In the genomic region with DNA sequence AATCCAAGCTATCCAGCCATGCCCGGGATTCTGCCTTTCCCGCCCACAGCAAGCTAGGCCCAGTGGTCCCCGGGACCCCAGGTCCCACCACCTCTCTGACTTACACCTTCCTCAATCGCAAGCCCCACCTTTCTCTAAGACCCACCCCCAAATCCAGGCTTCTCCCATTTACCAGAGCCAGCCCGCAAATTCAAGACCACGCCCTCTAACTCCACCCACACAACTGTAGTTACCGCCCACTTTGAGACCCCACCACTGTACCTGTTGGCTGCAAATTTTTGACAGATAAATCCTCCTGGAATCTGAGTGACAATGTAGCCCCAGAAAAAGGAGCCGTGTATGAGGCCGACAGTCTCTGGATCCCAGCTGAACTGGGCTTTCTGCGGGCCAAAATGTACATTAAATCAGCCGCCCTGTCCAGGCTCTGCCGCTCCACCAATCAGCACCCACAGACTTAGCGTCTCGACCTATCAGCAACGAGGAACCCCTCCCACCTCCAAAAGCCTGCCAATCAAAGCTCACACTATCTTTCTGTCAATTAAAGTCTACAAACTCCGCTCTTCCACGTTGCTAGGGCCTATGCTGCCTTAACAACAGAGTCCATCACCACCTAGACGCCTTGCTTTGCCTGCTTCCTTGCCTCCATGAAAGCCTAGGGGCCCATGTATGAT, we compare ENCODE assay signal across 1 cellular context.
TF ChIP-seq lines count a peak whose summit lies in the region.

No MANE protein-coding gene starts in this region.

TF ChIP-seq in HepG2, 621 proteins besides CTCF, POLR2A, EP300 and RAD21:
- TF ChIP-seq NFYB (CRISPR knock-in tag; IDR thresholded peaks at IDR 0.05) (peak; percentile 85), HMGA1 (CRISPR knock-in tag; conservative IDR thresholded peaks at IDR 0.05) (no peak), HDAC2 (CRISPR knock-in tag; IDR thresholded peaks at IDR 0.05) (no peak), NFYC (CRISPR knock-in tag; IDR thresholded peaks at IDR 0.05) (peak; percentile 87), ATF7 (IDR thresholded peaks at IDR 0.05) (no peak), ATF7 (CRISPR knock-in tag; IDR thresholded peaks at IDR 0.05) (no peak), MAFF (IDR thresholded peaks at IDR 0.05; ENCODE audit: low read depth, low read length) (no peak), BORCS8-MEF2B (CRISPR knock-in tag; IDR thresholded peaks at IDR 0.05) (no peak), YEATS2 (CRISPR knock-in tag; IDR thresholded peaks at IDR 0.05; ENCODE audit: borderline replicate concordance) (no peak), JUN (CRISPR knock-in tag; IDR thresholded peaks at IDR 0.05) (no peak), KLF12 (CRISPR knock-in tag; IDR thresholded peaks at IDR 0.05; ENCODE audit: borderline replicate concordance) (no peak), ZNF225 (CRISPR knock-in tag; IDR thresholded peaks at IDR 0.05) (no peak), KLF16 (CRISPR knock-in tag; IDR thresholded peaks at IDR 0.05) (no peak), SP2 (CRISPR knock-in tag; IDR thresholded peaks at IDR 0.05) (0 out of 2 replicates have a peak, but pooled peaks have one; percentile 50), XBP1 (CRISPR knock-in tag; IDR thresholded peaks at IDR 0.05) (no peak), ARNT (IDR thresholded peaks at IDR 0.05) (no peak), KDM3A (CRISPR knock-in tag; IDR thresholded peaks at IDR 0.05; ENCODE audit: low read depth) (no peak), ZFYVE20 (CRISPR knock-in tag; IDR thresholded peaks at IDR 0.05; ENCODE audit: borderline replicate concordance, low read depth) (no peak), FOXC1 (CRISPR knock-in tag; IDR thresholded peaks at IDR 0.05; ENCODE audit: borderline replicate concordance) (no peak), SPEN (CRISPR knock-in tag; IDR thresholded peaks at IDR 0.05; ENCODE audit: low read depth) (no peak)
- TF ChIP-seq, protein P1, sequence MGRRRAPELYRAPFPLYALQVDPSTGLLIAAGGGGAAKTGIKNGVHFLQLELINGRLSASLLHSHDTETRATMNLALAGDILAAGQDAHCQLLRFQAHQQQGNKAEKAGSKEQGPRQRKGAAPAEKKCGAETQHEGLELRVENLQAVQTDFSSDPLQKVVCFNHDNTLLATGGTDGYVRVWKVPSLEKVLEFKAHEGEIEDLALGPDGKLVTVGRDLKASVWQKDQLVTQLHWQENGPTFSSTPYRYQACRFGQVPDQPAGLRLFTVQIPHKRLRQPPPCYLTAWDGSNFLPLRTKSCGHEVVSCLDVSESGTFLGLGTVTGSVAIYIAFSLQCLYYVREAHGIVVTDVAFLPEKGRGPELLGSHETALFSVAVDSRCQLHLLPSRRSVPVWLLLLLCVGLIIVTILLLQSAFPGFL (CRISPR knock-in tag; IDR thresholded peaks at IDR 0.05): no peak
- TF ChIP-seq, protein P2, sequence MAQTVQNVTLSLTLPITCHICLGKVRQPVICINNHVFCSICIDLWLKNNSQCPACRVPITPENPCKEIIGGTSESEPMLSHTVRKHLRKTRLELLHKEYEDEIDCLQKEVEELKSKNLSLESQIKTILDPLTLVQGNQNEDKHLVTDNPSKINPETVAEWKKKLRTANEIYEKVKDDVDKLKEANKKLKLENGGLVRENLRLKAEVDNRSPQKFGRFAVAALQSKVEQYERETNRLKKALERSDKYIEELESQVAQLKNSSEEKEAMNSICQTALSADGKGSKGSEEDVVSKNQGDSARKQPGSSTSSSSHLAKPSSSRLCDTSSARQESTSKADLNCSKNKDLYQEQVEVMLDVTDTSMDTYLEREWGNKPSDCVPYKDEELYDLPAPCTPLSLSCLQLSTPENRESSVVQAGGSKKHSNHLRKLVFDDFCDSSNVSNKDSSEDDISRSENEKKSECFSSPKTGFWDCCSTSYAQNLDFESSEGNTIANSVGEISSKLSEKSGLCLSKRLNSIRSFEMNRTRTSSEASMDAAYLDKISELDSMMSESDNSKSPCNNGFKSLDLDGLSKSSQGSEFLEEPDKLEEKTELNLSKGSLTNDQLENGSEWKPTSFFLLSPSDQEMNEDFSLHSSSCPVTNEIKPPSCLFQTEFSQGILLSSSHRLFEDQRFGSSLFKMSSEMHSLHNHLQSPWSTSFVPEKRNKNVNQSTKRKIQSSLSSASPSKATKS (CRISPR knock-in tag; IDR thresholded peaks at IDR 0.05): no peak
- TF ChIP-seq, protein P3, sequence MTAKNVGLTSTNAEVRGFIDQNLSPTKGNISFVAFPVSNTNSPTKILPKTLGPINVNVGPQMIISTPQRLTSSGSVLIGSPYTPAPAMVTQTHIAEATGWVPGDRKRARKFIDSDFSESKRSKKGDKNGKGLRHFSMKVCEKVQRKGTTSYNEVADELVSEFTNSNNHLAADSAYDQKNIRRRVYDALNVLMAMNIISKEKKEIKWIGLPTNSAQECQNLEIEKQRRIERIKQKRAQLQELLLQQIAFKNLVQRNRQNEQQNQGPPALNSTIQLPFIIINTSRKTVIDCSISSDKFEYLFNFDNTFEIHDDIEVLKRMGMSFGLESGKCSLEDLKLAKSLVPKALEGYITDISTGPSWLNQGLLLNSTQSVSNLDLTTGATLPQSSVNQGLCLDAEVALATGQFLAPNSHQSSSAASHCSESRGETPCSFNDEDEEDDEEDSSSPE (CRISPR knock-in tag; IDR thresholded peaks at IDR 0.05): peak; percentile 75
- TF ChIP-seq, protein P4, sequence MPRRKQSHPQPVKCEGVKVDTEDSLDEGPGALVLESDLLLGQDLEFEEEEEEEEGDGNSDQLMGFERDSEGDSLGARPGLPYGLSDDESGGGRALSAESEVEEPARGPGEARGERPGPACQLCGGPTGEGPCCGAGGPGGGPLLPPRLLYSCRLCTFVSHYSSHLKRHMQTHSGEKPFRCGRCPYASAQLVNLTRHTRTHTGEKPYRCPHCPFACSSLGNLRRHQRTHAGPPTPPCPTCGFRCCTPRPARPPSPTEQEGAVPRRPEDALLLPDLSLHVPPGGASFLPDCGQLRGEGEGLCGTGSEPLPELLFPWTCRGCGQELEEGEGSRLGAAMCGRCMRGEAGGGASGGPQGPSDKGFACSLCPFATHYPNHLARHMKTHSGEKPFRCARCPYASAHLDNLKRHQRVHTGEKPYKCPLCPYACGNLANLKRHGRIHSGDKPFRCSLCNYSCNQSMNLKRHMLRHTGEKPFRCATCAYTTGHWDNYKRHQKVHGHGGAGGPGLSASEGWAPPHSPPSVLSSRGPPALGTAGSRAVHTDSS (CRISPR knock-in tag; conservative IDR thresholded peaks at IDR 0.05): no peak
- TF ChIP-seq, protein P5, sequence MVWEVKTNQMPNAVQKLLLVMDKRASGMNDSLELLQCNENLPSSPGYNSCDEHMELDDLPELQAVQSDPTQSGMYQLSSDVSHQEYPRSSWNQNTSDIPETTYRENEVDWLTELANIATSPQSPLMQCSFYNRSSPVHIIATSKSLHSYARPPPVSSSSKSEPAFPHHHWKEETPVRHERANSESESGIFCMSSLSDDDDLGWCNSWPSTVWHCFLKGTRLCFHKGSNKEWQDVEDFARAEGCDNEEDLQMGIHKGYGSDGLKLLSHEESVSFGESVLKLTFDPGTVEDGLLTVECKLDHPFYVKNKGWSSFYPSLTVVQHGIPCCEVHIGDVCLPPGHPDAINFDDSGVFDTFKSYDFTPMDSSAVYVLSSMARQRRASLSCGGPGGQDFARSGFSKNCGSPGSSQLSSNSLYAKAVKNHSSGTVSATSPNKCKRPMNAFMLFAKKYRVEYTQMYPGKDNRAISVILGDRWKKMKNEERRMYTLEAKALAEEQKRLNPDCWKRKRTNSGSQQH (CRISPR knock-in tag; IDR thresholded peaks at IDR 0.05; ENCODE audit: low read depth): no peak
- TF ChIP-seq, protein P6, sequence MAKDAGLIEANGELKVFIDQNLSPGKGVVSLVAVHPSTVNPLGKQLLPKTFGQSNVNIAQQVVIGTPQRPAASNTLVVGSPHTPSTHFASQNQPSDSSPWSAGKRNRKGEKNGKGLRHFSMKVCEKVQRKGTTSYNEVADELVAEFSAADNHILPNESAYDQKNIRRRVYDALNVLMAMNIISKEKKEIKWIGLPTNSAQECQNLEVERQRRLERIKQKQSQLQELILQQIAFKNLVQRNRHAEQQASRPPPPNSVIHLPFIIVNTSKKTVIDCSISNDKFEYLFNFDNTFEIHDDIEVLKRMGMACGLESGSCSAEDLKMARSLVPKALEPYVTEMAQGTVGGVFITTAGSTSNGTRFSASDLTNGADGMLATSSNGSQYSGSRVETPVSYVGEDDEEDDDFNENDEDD (CRISPR knock-in tag; IDR thresholded peaks at IDR 0.05; ENCODE audit: borderline replicate concordance): peak; percentile 32; the same call in 1 of the 2 replicates
- TF ChIP-seq, protein P7, sequence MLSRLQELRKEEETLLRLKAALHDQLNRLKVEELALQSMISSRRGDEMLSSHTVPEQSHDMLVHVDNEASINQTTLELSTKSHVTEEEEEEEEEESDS (CRISPR knock-in tag; IDR thresholded peaks at IDR 0.05; ENCODE audit: borderline replicate concordance): no peak
- TF ChIP-seq, protein P8, sequence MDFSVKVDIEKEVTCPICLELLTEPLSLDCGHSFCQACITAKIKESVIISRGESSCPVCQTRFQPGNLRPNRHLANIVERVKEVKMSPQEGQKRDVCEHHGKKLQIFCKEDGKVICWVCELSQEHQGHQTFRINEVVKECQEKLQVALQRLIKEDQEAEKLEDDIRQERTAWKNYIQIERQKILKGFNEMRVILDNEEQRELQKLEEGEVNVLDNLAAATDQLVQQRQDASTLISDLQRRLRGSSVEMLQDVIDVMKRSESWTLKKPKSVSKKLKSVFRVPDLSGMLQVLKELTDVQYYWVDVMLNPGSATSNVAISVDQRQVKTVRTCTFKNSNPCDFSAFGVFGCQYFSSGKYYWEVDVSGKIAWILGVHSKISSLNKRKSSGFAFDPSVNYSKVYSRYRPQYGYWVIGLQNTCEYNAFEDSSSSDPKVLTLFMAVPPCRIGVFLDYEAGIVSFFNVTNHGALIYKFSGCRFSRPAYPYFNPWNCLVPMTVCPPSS (IDR thresholded peaks at IDR 0.05): no peak
- TF ChIP-seq, protein P9, sequence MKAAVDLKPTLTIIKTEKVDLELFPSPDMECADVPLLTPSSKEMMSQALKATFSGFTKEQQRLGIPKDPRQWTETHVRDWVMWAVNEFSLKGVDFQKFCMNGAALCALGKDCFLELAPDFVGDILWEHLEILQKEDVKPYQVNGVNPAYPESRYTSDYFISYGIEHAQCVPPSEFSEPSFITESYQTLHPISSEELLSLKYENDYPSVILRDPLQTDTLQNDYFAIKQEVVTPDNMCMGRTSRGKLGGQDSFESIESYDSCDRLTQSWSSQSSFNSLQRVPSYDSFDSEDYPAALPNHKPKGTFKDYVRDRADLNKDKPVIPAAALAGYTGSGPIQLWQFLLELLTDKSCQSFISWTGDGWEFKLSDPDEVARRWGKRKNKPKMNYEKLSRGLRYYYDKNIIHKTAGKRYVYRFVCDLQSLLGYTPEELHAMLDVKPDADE (CRISPR knock-in tag; IDR thresholded peaks at IDR 0.05): no peak
- TF ChIP-seq, protein P10, sequence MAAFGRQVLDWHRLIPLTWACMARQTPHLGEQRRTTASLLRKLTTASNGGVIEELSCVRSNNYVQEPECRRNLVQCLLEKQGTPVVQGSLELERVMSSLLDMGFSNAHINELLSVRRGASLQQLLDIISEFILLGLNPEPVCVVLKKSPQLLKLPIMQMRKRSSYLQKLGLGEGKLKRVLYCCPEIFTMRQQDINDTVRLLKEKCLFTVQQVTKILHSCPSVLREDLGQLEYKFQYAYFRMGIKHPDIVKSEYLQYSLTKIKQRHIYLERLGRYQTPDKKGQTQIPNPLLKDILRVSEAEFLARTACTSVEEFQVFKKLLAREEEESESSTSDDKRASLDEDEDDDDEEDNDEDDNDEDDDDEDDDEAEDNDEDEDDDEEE (CRISPR knock-in tag; IDR thresholded peaks at IDR 0.05): no peak
- TF ChIP-seq, protein P11, sequence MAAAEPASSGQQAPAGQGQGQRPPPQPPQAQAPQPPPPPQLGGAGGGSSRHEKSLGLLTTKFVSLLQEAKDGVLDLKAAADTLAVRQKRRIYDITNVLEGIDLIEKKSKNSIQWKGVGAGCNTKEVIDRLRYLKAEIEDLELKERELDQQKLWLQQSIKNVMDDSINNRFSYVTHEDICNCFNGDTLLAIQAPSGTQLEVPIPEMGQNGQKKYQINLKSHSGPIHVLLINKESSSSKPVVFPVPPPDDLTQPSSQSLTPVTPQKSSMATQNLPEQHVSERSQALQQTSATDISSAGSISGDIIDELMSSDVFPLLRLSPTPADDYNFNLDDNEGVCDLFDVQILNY (CRISPR knock-in tag; conservative IDR thresholded peaks at IDR 0.05): peak; percentile 66; the same call in 1 of the 2 replicates
TF ChIP-seq in HepG2: peak in this region for 6.
